In genomic region chr20:54320148-54320607, GRCh38 we compare ENCODE assay signal across 18 cellular contexts.
DNase-seq lines count a peak whose midpoint lies in the region; TF ChIP-seq lines count a peak whose summit lies in the region.
"Had no signal": no experiment of that assay in that cellular context is flagged by ENCODE, and none has a peak within 500 bp of the region (broad histone marks: within the 10 kb centered on the region; RNA-seq: fewer than 3 reads in every experiment).

No MANE protein-coding gene starts in this region.

- H3K9me3 ChIP-seq in spleen: no peaks in the 10 kb centered on the region
- H3K9me3 ChIP-seq: Caco-2, gastrocnemius medialis, right lobe of liver, vagina had no signal

- TF ChIP-seq CTCF in astrocyte of the spinal cord (IDR thresholded peaks at IDR 0.05; ENCODE audit: low read depth, low read length) (no peak), retinal pigment epithelial cell (conservative IDR thresholded peaks at IDR 0.05; ENCODE audit: low read depth, low read length) (no peak), spleen (IDR thresholded peaks at IDR 0.05 in 8 of 11, conservative IDR thresholded peaks at IDR 0.05 in 3 of 11) (no peak)

- no peak overlapping the region for H3K4me3 ChIP-seq in astrocyte of the spinal cord (ENCODE audit: low read depth, low read length)
- no peak overlapping the region for H3K4me3 ChIP-seq in retinal pigment epithelial cell (ENCODE audit: low read length)
- no peak overlapping the region for H3K4me3 ChIP-seq in spleen
- H3K4me3 ChIP-seq: gastrocnemius medialis, right lobe of liver, vagina had no signal

- no peak overlapping the region for H3K27ac ChIP-seq in spleen
- H3K27ac ChIP-seq: gastrocnemius medialis, right lobe of liver, vagina had no signal

- 68 to 82% (median 75%) methylated on average over 4 of the region's 4 CpGs for WGBS in spleen, 5 donors

- no peaks in the 10 kb centered on the region for H3K4me1 ChIP-seq in spleen
- H3K4me1 ChIP-seq: Caco-2, right lobe of liver, vagina had no signal

- peaks cover 0 to 15% (median 0%) of the 10 kb centered on the region in 7 donors for H3K27me3 ChIP-seq in spleen (replicated peaks in 1 of 7)
- H3K27me3 ChIP-seq: gastrocnemius medialis, right lobe of liver, vagina had no signal

- TF ChIP-seq POLR2A in spleen (IDR thresholded peaks at IDR 0.05): no peak

- H3K36me3 ChIP-seq in spleen: no peaks in the 10 kb centered on the region
- H3K36me3 ChIP-seq: gastrocnemius medialis, right lobe of liver, vagina had no signal

- intact Hi-C loops in spleen (cut with DNase I; ENCODE audit: low total_unique reads): no loop called here

- in situ Hi-C loops in astrocyte of the spinal cord (cut with HindIII; ENCODE audit: low sequenced_read_pairs): no loop called here

- peak; percentile 12 for DNase-seq in activated CD4-positive, alpha-beta T cell treated with anti-CD3 and anti-CD28 coated beads for 48 hours
- no peak for DNase-seq in activated CD4-positive, alpha-beta T cell treated with anti-CD3 and anti-CD28 coated beads, Interleukin-2, amount 50 U/mL, for 4 hours
- DNase-seq in M059J (ENCODE audit: low read depth): peak; percentile 9
- peak; percentile 5 for DNase-seq in astrocyte of the spinal cord (ENCODE audit: low read depth, low spot score)
- peak; percentile 79 for DNase-seq in retinal pigment epithelial cell (ENCODE audit: low read depth)
- no peak for DNase-seq in COLO829 (ENCODE audit: low spot score)
- DNase-seq in globus pallidus (ENCODE audit: low spot score): no peak
- DNase-seq in spleen: no peak
- DNase-seq: Caco-2; effector memory CD4-positive, alpha-beta T cell; gastrocnemius medialis; immature natural killer cell; NCI-H2107; NK-92 treated with Interleukin-12 subunit alpha and Interleukin-12 subunit beta, amount 100 ng/mL, for 24 hours; right lobe of liver; SHP77 treated with DMSO at 0.1 percent for 48 hours; stimulated activated naive B cell treated with anti-CD40 and anti-IgM and Interleukin-4, amounts not matched to agents 10 μg/mL and 1 μg/mL and 100 μg/mL, for 72 hours had no signal

Comparison
In these comparisons a context has a peak if more than half of its experiments do, and no peak if none do; other contexts are left out.
1. DNase-seq: peak in activated CD4-positive, alpha-beta T cell treated with anti-CD3 and anti-CD28 coated beads for 48 hours (single experiment), M059J (single experiment), astrocyte of the spinal cord (single experiment) and retinal pigment epithelial cell (single experiment); none in activated CD4-positive, alpha-beta T cell treated with anti-CD3 and anti-CD28 coated beads, Interleukin-2, amount 50 U/mL, for 4 hours (0 of 2), COLO829 (single experiment), globus pallidus (single experiment) and spleen (single experiment).